8 cellular contexts compared by ENCODE assay signal in the genomic region with DNA sequence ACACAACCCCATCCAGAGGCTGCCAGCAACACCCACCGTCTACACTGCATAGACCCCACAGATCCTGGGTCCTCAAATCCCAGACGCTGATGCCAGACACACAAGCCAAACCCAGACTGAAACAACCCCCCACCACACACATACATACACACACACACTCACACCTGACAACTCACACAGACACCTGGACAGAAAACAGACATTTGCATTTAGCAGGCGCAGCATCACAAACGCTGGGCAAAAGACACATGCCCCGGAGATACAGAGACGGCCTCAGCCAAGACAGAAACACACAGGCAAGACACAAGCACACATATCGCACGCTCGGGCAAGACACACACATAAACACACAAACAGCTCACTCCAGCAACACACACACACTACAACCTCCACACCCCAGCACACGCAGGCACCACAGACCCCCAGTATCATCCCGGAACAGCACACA. TPM values are rescaled to one million over a fixed set of nuclear protein-coding genes. Genes with fewer than 3 reads are reported as not detected.
A peak's percentile ranks its signal among the peaks of the same experiment; 100 is the strongest.
DNase-seq lines count a peak whose midpoint lies in the region; ATAC-seq and TF ChIP-seq lines count a peak whose summit lies in the region.

No MANE protein-coding gene starts in this region.

- no peaks in the 10 kb centered on the region for H3K9me3 Mint-ChIP-seq in activated CD4-positive, alpha-beta T cell treated with anti-CD3 and anti-CD28 coated beads for 36 hours (ENCODE audit: low read depth)

- H3K4me1 ChIP-seq in SJCRH30 (peaks cover 28% of the 10 kb centered on the region; the same call in 1 of the 2 replicates), right atrium auricular region (peaks cover 0 to 54% of the 10 kb centered on the region in 2 donors), suprapubic skin (peaks cover 67% of the 10 kb centered on the region)

- POLR2A ChIA-PET in activated CD4-positive, alpha-beta T cell treated with anti-CD3 and anti-CD28 coated beads for 36 hours (lab: Charles Lee): interaction anchor here (0.6 to 1.1 kb wide), 2 partner anchors 14 to 49 kb away, joined by 3 to 5 read pairs; no protein-coding TSS in a partner anchor

- H3K9me3 ChIP-seq in SJCRH30 (replicated peaks) (no peaks in the 10 kb centered on the region), right atrium auricular region (no peaks in the 10 kb centered on the region), suprapubic skin (no peaks in the 10 kb centered on the region)

- peaks cover 35% of the 10 kb centered on the region for H3K4me1 Mint-ChIP-seq in activated CD4-positive, alpha-beta T cell treated with anti-CD3 and anti-CD28 coated beads for 36 hours

- TF ChIP-seq POLR2A in suprapubic skin (IDR thresholded peaks at IDR 0.05): no peak

- ATAC-seq in activated CD4-positive, alpha-beta T cell treated with anti-CD3 and anti-CD28 coated beads for 36 hours: no peak
- ATAC-seq in HG03520 (IDR thresholded peaks at IDR 0.05; ENCODE audit: unreplicated experiment): no peak

- no peak for TF ChIP-seq CTCF in right atrium auricular region (IDR thresholded peaks at IDR 0.05)
- TF ChIP-seq CTCF in suprapubic skin (IDR thresholded peaks at IDR 0.05): no peak

- H3K27ac ChIP-seq in SJCRH30: no peak overlapping the region
- peak overlapping the region; percentile 99 to 100 for H3K27ac ChIP-seq in right atrium auricular region
- H3K27ac ChIP-seq in suprapubic skin: peak overlapping the region; percentile 96

- no peaks in the 10 kb centered on the region for H3K27me3 Mint-ChIP-seq in activated CD4-positive, alpha-beta T cell treated with anti-CD3 and anti-CD28 coated beads for 36 hours

- H3K27ac Mint-ChIP-seq in activated CD4-positive, alpha-beta T cell treated with anti-CD3 and anti-CD28 coated beads for 36 hours: no peak overlapping the region

- intact Hi-C loops in activated CD4-positive, alpha-beta T cell treated with anti-CD3 and anti-CD28 coated beads for 36 hours (cut with DNase I, micrococcal nuclease): loop anchor here (1.0 to 5.0 kb wide), 4 partner anchors 12 to 627 kb away; partner anchors contain the start of gene CALM3 (in 1 of the 2)

- peak overlapping the region; percentile 62; the same call in 1 of the 2 replicates for H3K4me3 ChIP-seq in SJCRH30
- peak overlapping the region; percentile 84 to 85 for H3K4me3 ChIP-seq in right atrium auricular region
- peak overlapping the region; percentile 93 for H3K4me3 ChIP-seq in suprapubic skin

- CTCF ChIA-PET in activated CD4-positive, alpha-beta T cell treated with anti-CD3 and anti-CD28 coated beads for 36 hours (lab: Charles Lee): interaction anchor here (0.6 kb wide), 1 partner anchor 370 kb away, joined by 4 read pairs; no protein-coding TSS in a partner anchor

- H3K36me3 ChIP-seq in SJCRH30 (no peaks in the 10 kb centered on the region), right atrium auricular region (no peaks in the 10 kb centered on the region), suprapubic skin (no peaks in the 10 kb centered on the region)

- H3K36me3 Mint-ChIP-seq in activated CD4-positive, alpha-beta T cell treated with anti-CD3 and anti-CD28 coated beads for 36 hours (ENCODE audit: low read depth): peaks cover 6% of the 10 kb centered on the region

- peak; percentile 37 for DNase-seq in activated CD4-positive, alpha-beta T cell treated with anti-CD3 and anti-CD28 coated beads for 36 hours
- DNase-seq in activated CD4-positive, alpha-beta T cell treated with anti-CD3 and anti-CD28 coated beads for 1 hour: no peak
- DNase-seq in SJCRH30 (no peak), right atrium auricular region (ENCODE audit: low spot score) (no peak), suprapubic skin (ENCODE audit: low spot score in 2 of 2) (no peak), hepatic stellate cell (ENCODE audit: low spot score) (no peak), NCI-H1092 (lab: John Stamatoyannopoulos, UW) (no peak)

- 2% methylated on average over 10 of the region's 11 CpGs for WGBS in suprapubic skin

- no peak overlapping the region for H3K4me3 Mint-ChIP-seq in activated CD4-positive, alpha-beta T cell treated with anti-CD3 and anti-CD28 coated beads for 36 hours

- no peak for TF ChIP-seq EP300 in suprapubic skin (IDR thresholded peaks at IDR 0.05)

- H3K27me3 ChIP-seq in SJCRH30 (peaks cover 8% of the 10 kb centered on the region; the same call in 1 of the 2 replicates), right atrium auricular region (no peaks in the 10 kb centered on the region), suprapubic skin (no peaks in the 10 kb centered on the region)

RNA-seq across cellular contexts. Expression of gene BBC3, which starts 1.3 kb away (rescaled TPM):
- total RNA-seq in activated CD4-positive, alpha-beta T cell treated with anti-CD3 and anti-CD28 coated beads for 36 hours: 10 to 100 TPM in 1 of 2 experiments, 1 to 10 TPM in 1; 8.1 to 12.0 TPM
- 1.7 and 2.3 TPM in 2 replicates for total RNA-seq in SJCRH30 (2014; rRNA removed; shearing (Covaris generic))
- total RNA-seq in right atrium auricular region (1 to 10 TPM; 2.5 to 2.9 TPM), suprapubic skin (10 to 100 TPM in 2 of 4 donors, 1 to 10 TPM in 2; 5.6 to 13.6 (median 9.7) TPM)

RNA-seq across cellular contexts. Expression of gene CCDC9, which starts 26.6 kb away (rescaled TPM):
- total RNA-seq in activated CD4-positive, alpha-beta T cell treated with anti-CD3 and anti-CD28 coated beads for 36 hours: 10 to 100 TPM; 22.4 to 30.6 TPM
- total RNA-seq in SJCRH30 (2014; rRNA removed; shearing (Covaris generic)): 7.2 and 10.7 TPM in 2 replicates
- total RNA-seq in right atrium auricular region: 10 to 100 TPM in 1 of 2 donors, 1 to 10 TPM in 1; 9.2 to 11.9 TPM
- total RNA-seq in suprapubic skin: 10 to 100 TPM; 24.6 to 33.2 (median 27.4) TPM

RNA-seq across cellular contexts. Expression of gene INAFM1, which starts 45.0 kb away (rescaled TPM):
- total RNA-seq in activated CD4-positive, alpha-beta T cell treated with anti-CD3 and anti-CD28 coated beads for 36 hours: 10 to 100 TPM; 11.7 to 13.2 TPM
- total RNA-seq in SJCRH30 (2014; rRNA removed; shearing (Covaris generic)): 1.4 and 2.4 TPM in 2 replicates
- total RNA-seq in right atrium auricular region (1 to 10 TPM; 1.9 to 7.0 TPM), suprapubic skin (10 to 100 TPM in 2 of 4 donors, 1 to 10 TPM in 2; 6.6 to 13.5 (median 10.6) TPM)
